ENCODE assay signal across 9 cellular contexts in the genomic region with DNA sequence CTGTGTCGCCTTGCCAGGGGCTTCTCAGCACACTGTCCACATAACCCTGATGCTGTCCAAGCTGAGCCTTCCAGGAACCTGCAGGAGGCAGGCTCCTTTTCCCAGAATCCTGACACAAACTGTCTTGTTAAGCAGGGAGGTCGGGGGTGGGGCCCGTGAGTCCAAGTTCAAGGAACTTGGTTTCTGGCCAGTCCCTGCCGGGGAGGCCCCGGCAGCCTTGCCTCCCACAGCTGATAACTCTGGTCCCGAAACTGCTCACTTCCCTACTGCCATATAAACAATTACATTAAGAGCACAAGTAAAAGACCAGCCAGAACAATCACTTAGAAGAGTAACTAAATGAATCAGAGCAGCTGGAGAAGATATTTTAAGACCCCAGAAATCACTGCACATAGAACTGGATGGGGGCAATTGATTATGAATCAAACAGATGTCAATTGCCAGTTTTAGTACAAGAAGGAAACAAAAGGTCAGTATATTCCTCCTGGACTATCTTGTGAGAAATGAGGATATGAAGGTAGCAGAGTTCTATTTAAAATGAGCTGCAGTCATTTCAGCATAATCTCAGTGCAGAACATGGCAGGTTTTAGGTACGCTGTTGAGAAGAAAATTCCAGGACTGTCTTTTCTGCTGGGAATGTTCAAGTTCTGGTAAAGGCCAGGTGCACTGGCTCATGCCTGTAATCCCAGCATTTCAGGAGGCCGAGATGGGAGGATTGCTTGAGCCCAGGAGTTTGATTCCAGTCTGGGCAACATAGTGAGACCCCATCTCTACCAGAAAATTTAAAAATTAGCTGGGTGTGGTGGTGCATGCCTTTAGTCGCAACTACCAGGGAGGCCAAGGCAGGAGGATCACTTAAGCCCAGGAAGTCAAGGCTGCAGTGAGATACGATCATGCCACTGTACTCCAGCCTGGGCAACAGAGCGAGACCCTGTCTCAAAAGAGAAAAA.
A peak's percentile ranks its signal among the peaks of the same experiment; 100 is the strongest.
DNase-seq lines count a peak whose midpoint lies in the region; ATAC-seq, FAIRE-seq and TF ChIP-seq lines count a peak whose summit lies in the region.
"Had no signal": no experiment of that assay in that cellular context is flagged by ENCODE, and none has a peak within 500 bp of the region (broad histone marks: within the 10 kb centered on the region; RNA-seq: fewer than 3 reads in every experiment).

No MANE protein-coding gene starts in this region.

- intact Hi-C loops in dendritic cell treated with granulocyte-macrophage colony-stimulating factor and Interleukin-4, amounts not matched to agents 40 ng/mL and 50 ng/mL, for 4 days (cut with micrococcal nuclease), result no loop called here

- TF ChIP-seq CTCF in BE2C (IDR thresholded peaks at IDR 0.05; ENCODE audit: low read depth, low read length), result no peak

- peaks cover 39% of the 10 kb centered on the region for H3K4me1 Mint-ChIP-seq in dendritic cell treated with granulocyte-macrophage colony-stimulating factor and Interleukin-4, amounts not matched to agents 40 ng/mL and 50 ng/mL, for 4 days (ENCODE audit: low read depth)
- peaks cover 23 to 64% (median 46%) of the 10 kb centered on the region in 4 donors for H3K4me1 Mint-ChIP-seq in naive thymus-derived CD8-positive, alpha-beta T cell

- H3K36me3 Mint-ChIP-seq in dendritic cell treated with granulocyte-macrophage colony-stimulating factor and Interleukin-4, amounts not matched to agents 40 ng/mL and 50 ng/mL, for 4 days (ENCODE audit: low read depth), result no peaks in the 10 kb centered on the region
- H3K36me3 Mint-ChIP-seq in naive thymus-derived CD8-positive, alpha-beta T cell, result peaks cover 0 to 45% (median 24%) of the 10 kb centered on the region in 3 donors

- FAIRE-seq in HTR-8/SVneo (lab: Jason Lieb, UNC), result no peak

- no peaks in the 10 kb centered on the region for H3K27me3 ChIP-seq in BE2C

- POLR2A ChIA-PET in naive thymus-derived CD8-positive, alpha-beta T cell (lab: Charles Lee), result no interaction called here

- H3K4me3 Mint-ChIP-seq in dendritic cell treated with granulocyte-macrophage colony-stimulating factor and Interleukin-4, amounts not matched to agents 40 ng/mL and 50 ng/mL, for 4 days, result peak overlapping the region; percentile 9
- no peak overlapping the region for H3K4me3 Mint-ChIP-seq in naive thymus-derived CD8-positive, alpha-beta T cell

- peaks cover 29% of the 10 kb centered on the region for H3K27me3 Mint-ChIP-seq in dendritic cell treated with granulocyte-macrophage colony-stimulating factor and Interleukin-4, amounts not matched to agents 40 ng/mL and 50 ng/mL, for 4 days
- H3K27me3 Mint-ChIP-seq in naive thymus-derived CD8-positive, alpha-beta T cell, result no peaks in the 10 kb centered on the region

- no peaks in the 10 kb centered on the region for H3K36me3 ChIP-seq in BE2C

- ATAC-seq in GM19452 (IDR thresholded peaks at IDR 0.05; ENCODE audit: unreplicated experiment) (peak; percentile 97), HG03342 (IDR thresholded peaks at IDR 0.05; ENCODE audit: unreplicated experiment) (peak; percentile 88)
- no peak for ATAC-seq in naive thymus-derived CD8-positive, alpha-beta T cell

- H3K27ac Mint-ChIP-seq in dendritic cell treated with granulocyte-macrophage colony-stimulating factor and Interleukin-4, amounts not matched to agents 40 ng/mL and 50 ng/mL, for 4 days, result peak overlapping the region; percentile 69
- H3K27ac Mint-ChIP-seq in naive thymus-derived CD8-positive, alpha-beta T cell, result peak overlapping the region in 9 of 10 donors; percentile 20 to 84 (median 35)

- no peak overlapping the region for H3K4me3 ChIP-seq in BE2C (ENCODE audit: low read depth, low read length)

- DNase-seq in BE2C (peak; percentile 23), HTR-8/SVneo (ENCODE audit: insufficient read length, low spot score) (no peak)
- no peak for DNase-seq in naive thymus-derived CD8-positive, alpha-beta T cell
- DNase-seq in stimulated activated CD4-positive, alpha-beta T cell treated with anti-CD3 and anti-CD28 coated beads, Interleukin-1b, Interleukin-23, amount 100 ng/mL, for 48 hours, result no peak
- DNase-seq in activated CD4-positive, CD25-positive, alpha-beta regulatory T cell (lab: John Stamatoyannopoulos, UW), result no peak

- no peaks in the 10 kb centered on the region for H3K9me3 Mint-ChIP-seq in dendritic cell treated with granulocyte-macrophage colony-stimulating factor and Interleukin-4, amounts not matched to agents 40 ng/mL and 50 ng/mL, for 4 days
- no peaks in the 10 kb centered on the region for H3K9me3 Mint-ChIP-seq in naive thymus-derived CD8-positive, alpha-beta T cell

- H3K4me1 ChIP-seq in BE2C, result no peaks in the 10 kb centered on the region
- H3K4me1 ChIP-seq: parathyroid adenoma had no signal

- H3K9me3 ChIP-seq in BE2C, result no peaks in the 10 kb centered on the region

Comparison
In these comparisons a context has a peak if more than half of its experiments do, and no peak if none do; other contexts are left out.
1. ATAC-seq: peak in GM19452 (single experiment) and HG03342 (single experiment); none in naive thymus-derived CD8-positive, alpha-beta T cell (0 of 2).